Comparison of ENCODE assay signal across 9 cellular contexts in genomic region chr1:31471452-31472310, GRCh38. TPM values are rescaled to one million over a fixed set of nuclear protein-coding genes. Genes with fewer than 3 reads are reported as not detected.
DNase-seq lines count a peak whose midpoint lies in the region; ATAC-seq, FAIRE-seq and TF ChIP-seq lines count a peak whose summit lies in the region.
"Not testable (repeated sequence)": the region's sequence is repeated elsewhere in the genome, so short reads cannot be mapped to it uniquely, and the experiment has no call there.
"Had no signal": no experiment of that assay in that cellular context is flagged by ENCODE, and none has a peak within 500 bp of the region (broad histone marks: within the 10 kb centered on the region; RNA-seq: fewer than 3 reads in every experiment).

No MANE protein-coding gene starts in this region.

- TF ChIP-seq POLR2A in A549 (IDR thresholded peaks at IDR 0.05; ENCODE audit: low read length); Peyer's patch (IDR thresholded peaks at IDR 0.05); prostate gland (IDR thresholded peaks at IDR 0.05): not testable (repeated sequence)

- not testable (repeated sequence) for FAIRE-seq in A549 (lab: Jason Lieb, UNC)
- FAIRE-seq in kidney (lab: Jason Lieb, UNC): peak; percentile 6

- WGBS in A549 (ENCODE audit: missing lambda C conversion rate): 71% methylated on average over 8 of the region's 8 CpGs
- WGBS in prostate gland: 71% methylated on average over 8 of the region's 8 CpGs

- DNase-seq in A549 (ENCODE audit: low read depth in 1 of 2, low spot score in 1 of 2): peak in 1 of 2 experiments; percentile 42
- peak; percentile 14 for DNase-seq in ELF-1 (ENCODE audit: low read depth, low spot score)
- peak in 2 of 3 donors; percentile 70 to 82 for DNase-seq in Peyer's patch
- DNase-seq in activated naive CD4-positive, alpha-beta T cell treated with anti-CD3 and anti-CD28 coated beads for 36 hours: peak; percentile 56
- not testable (repeated sequence) for DNase-seq in endothelial cell (ENCODE audit: low spot score)
- DNase-seq in kidney: peak; percentile 75
- peak; percentile 59 for DNase-seq in prostate gland (ENCODE audit: low spot score)

- TF ChIP-seq EP300 in A549 (IDR thresholded peaks at IDR 0.05): not testable (repeated sequence)

- not testable (repeated sequence) for H3K79me2 ChIP-seq in Loucy (ENCODE audit: insufficient read depth, low read length)

- H3K9me3 ChIP-seq in A549: peaks cover 10% of the 10 kb centered on the region
- not testable (repeated sequence) for H3K9me3 ChIP-seq in Loucy (ENCODE audit: insufficient read depth, low read depth, low read length); Peyer's patch; kidney (ENCODE audit: control insufficient read depth in 1 of 2, low read length in 2 of 2); prostate gland

- peak overlapping the region; percentile 50 for H3K9ac ChIP-seq in Loucy (ENCODE audit: low read depth, low read length, poor library complexity, severe bottlenecking)
- H3K9ac ChIP-seq in kidney (ENCODE audit: low read length in 2 of 2): peak overlapping the region in 1 of 2 donors; percentile 21

- H3K4me1 Mint-ChIP-seq in activated naive CD4-positive, alpha-beta T cell treated with anti-CD3 and anti-CD28 coated beads for 36 hours (ENCODE audit: low read depth): not testable (repeated sequence)
- peaks cover 27% of the 10 kb centered on the region for H3K4me1 Mint-ChIP-seq in endothelial cell (ENCODE audit: unreplicated experiment)

- not testable (repeated sequence) for TF ChIP-seq RAD21 in A549 (conservative IDR thresholded peaks at IDR 0.05 in 1 of 2, IDR thresholded peaks at IDR 0.05 in 1 of 2)

- not testable (repeated sequence) for H4K20me1 ChIP-seq in Loucy (ENCODE audit: insufficient read depth, low read length, poor library complexity, severe bottlenecking)

- not testable (repeated sequence) for TF ChIP-seq CTCF in A549 (IDR thresholded peaks at IDR 0.05); Loucy (conservative IDR thresholded peaks at IDR 0.05; ENCODE audit: low read length); Peyer's patch (IDR thresholded peaks at IDR 0.05); endothelial cell (IDR thresholded peaks at IDR 0.05; ENCODE audit: unreplicated experiment); kidney (IDR thresholded peaks at IDR 0.05; ENCODE audit: borderline replicate concordance, extremely low read depth, insufficient read depth); prostate gland (IDR thresholded peaks at IDR 0.05)

- H3K27ac Mint-ChIP-seq in activated naive CD4-positive, alpha-beta T cell treated with anti-CD3 and anti-CD28 coated beads for 36 hours: not testable (repeated sequence)
- H3K27ac Mint-ChIP-seq in endothelial cell (ENCODE audit: unreplicated experiment): peak overlapping the region; percentile 84

- H3K4me2 ChIP-seq in A549: not testable (repeated sequence)
- H3K4me2 ChIP-seq in Loucy (ENCODE audit: low read depth, low read length, poor library complexity, severe bottlenecking): peak overlapping the region; percentile 72

- not testable (repeated sequence) for H3K36me3 ChIP-seq in Loucy (ENCODE audit: insufficient read depth, low read length); Peyer's patch; kidney (ENCODE audit: control insufficient read depth in 1 of 2, insufficient read depth in 2 of 2, low read length in 2 of 2); prostate gland

- H3K4me3 Mint-ChIP-seq in activated naive CD4-positive, alpha-beta T cell treated with anti-CD3 and anti-CD28 coated beads for 36 hours: not testable (repeated sequence)
- peak overlapping the region; percentile 70 for H3K4me3 Mint-ChIP-seq in endothelial cell (ENCODE audit: unreplicated experiment)

- not testable (repeated sequence) for H3K9me3 Mint-ChIP-seq in activated naive CD4-positive, alpha-beta T cell treated with anti-CD3 and anti-CD28 coated beads for 36 hours; endothelial cell (ENCODE audit: unreplicated experiment)

- intact Hi-C loops in activated naive CD4-positive, alpha-beta T cell treated with anti-CD3 and anti-CD28 coated beads for 36 hours (cut with micrococcal nuclease); kidney (cut with DNase I); prostate gland (cut with DNase I): not testable (repeated sequence)

- not testable (repeated sequence) for H3K4me1 ChIP-seq in A549; Peyer's patch; kidney (ENCODE audit: control insufficient read depth in 1 of 2, insufficient read depth in 1 of 2, low read depth in 1 of 2, low read length in 2 of 2); prostate gland (replicated peaks)
- H3K4me1 ChIP-seq in Loucy (ENCODE audit: insufficient read depth, low read length, poor library complexity, severe bottlenecking): peaks cover 29% of the 10 kb centered on the region

- not testable (repeated sequence) for ATAC-seq in A549

- POLR2A ChIA-PET in A549 (lab: Yijun Ruan, JAX): not testable (repeated sequence)

- H2AFZ ChIP-seq in Loucy (ENCODE audit: low read length): peak overlapping the region; percentile 78; the same call in 1 of the 2 replicates

- H3K4me3 ChIP-seq in A549; Peyer's patch; kidney (ENCODE audit: low read length in 2 of 2); prostate gland: not testable (repeated sequence)
- peak overlapping the region; percentile 49 for H3K4me3 ChIP-seq in Loucy (ENCODE audit: low read length, poor library complexity, severe bottlenecking)

- not testable (repeated sequence) for H3F3A ChIP-seq in Loucy (ENCODE audit: low read depth)

- peaks cover 16% of the 10 kb centered on the region for H3K27me3 Mint-ChIP-seq in activated naive CD4-positive, alpha-beta T cell treated with anti-CD3 and anti-CD28 coated beads for 36 hours (ENCODE audit: low read depth)
- not testable (repeated sequence) for H3K27me3 Mint-ChIP-seq in endothelial cell (ENCODE audit: unreplicated experiment)

- not testable (repeated sequence) for H3K9me2 ChIP-seq in Loucy (replicated peaks; ENCODE audit: low read depth, low read length)

- H3K27me3 ChIP-seq in Loucy (ENCODE audit: insufficient read depth, low read length, poor library complexity, severe bottlenecking); Peyer's patch; prostate gland (replicated peaks; ENCODE audit: insufficient read depth): not testable (repeated sequence)

- H3K27ac ChIP-seq in A549: not testable (repeated sequence)
- H3K27ac ChIP-seq in Peyer's patch (peak overlapping the region in 3 of 4 donors; percentile 17 to 68 (median 26)), kidney (ENCODE audit: low read depth in 2 of 2, low read length in 2 of 2) (peak overlapping the region; percentile 69 to 82), prostate gland (peak overlapping the region in 1 of 2 donors; percentile 19)

- not testable (repeated sequence) for H3K36me3 Mint-ChIP-seq in activated naive CD4-positive, alpha-beta T cell treated with anti-CD3 and anti-CD28 coated beads for 36 hours (ENCODE audit: low read depth); endothelial cell (ENCODE audit: low read depth, unreplicated experiment)

- CTCF ChIA-PET in A549 (lab: Yijun Ruan, JAX): interaction anchor here (1.2 kb wide), 1 partner anchor 77 kb away, joined by 6 read pairs; no protein-coding TSS in a partner anchor
- CTCF ChIA-PET in activated naive CD4-positive, alpha-beta T cell treated with anti-CD3 and anti-CD28 coated beads for 36 hours (lab: Charles Lee): not testable (repeated sequence)

TF ChIP-seq in A549, 52 proteins besides CTCF, POLR2A, EP300 and RAD21:
- TF ChIP-seq FOSL2 (IDR thresholded peaks at IDR 0.05): not testable (repeated sequence)
- TF ChIP-seq FOSL2 (CRISPR knock-in tag; IDR thresholded peaks at IDR 0.05): peak; percentile 37

RNA-seq across cellular contexts. Expression of gene SERINC2, which starts 58.7 kb away (rescaled TPM):
- polyA plus RNA-seq in A549 (2011; rRNA removed) (6.0 and 7.5 TPM in 2 replicates), A549 (2017; fragmentation: RNase III; extraction: RNeasy Plus Mini Kit Qiagen cat#74134 plus additional on column Dnase treatment) (16.1 to 21.1 TPM (median 16.3 TPM) in 3 replicates), kidney (ENCODE audit: insufficient read depth, low read depth, low replicate concordance) (99.2 TPM)
- polyA plus RNA-seq in A549 (2012; cell fraction: cytosol; rRNA removed): 12.3 and 18.1 TPM in 2 replicates
- 15.5 and 21.5 TPM in 2 replicates for polyA plus RNA-seq in A549 (2012; cell fraction: nucleus; rRNA removed)
- polyA minus RNA-seq in A549 (2011; rRNA and poly(A)+ RNA removed): 5.2 and 8.3 TPM in 2 replicates
- total RNA-seq in Peyer's patch (100 to 1,000 TPM in 3 of 4 donors, 10 to 100 TPM in 1; 36.3 to 229 (median 210) TPM), endothelial cell (ENCODE audit: unreplicated experiment) (23.6 TPM), kidney (126 TPM), prostate gland (100 to 1,000 TPM in 1 of 2 donors, 10 to 100 TPM in 1; 76.1 to 110 TPM)
- under 1 TPM in 1 of 2 experiments, not detected in 1; 0.10 TPM for total RNA-seq in activated naive CD4-positive, alpha-beta T cell treated with anti-CD3 and anti-CD28 coated beads for 36 hours
- total RNA-seq: activated T-helper 1 cell treated with anti-CD3 and anti-CD28 coated beads, Interleukin-12 subunit alpha, Interleukin-12 subunit beta, Interleukin-2, Interleukin-4 antibody, amounts not matched to agents 30 ng/mL and 10 ng/mL and 1 ng/mL, durations not matched to agents 14 hours and 24 hours and 36 hours had no signal

Comparison
In these comparisons a context has a peak if more than half of its experiments do, and no peak if none do; other contexts are left out.
1. RNA of gene SERINC2, which starts 58.7 kb away (total RNA-seq): 36.3 to 229 TPM in Peyer's patch, 126 TPM in kidney (single experiment), 76.1 to 110 TPM in prostate gland and 23.6 TPM in endothelial cell (single experiment); 0.10 TPM in activated naive CD4-positive, alpha-beta T cell treated with anti-CD3 and anti-CD28 coated beads for 36 hours; every median in the first group is over 10 times any median in the second.